Comparison of ENCODE assay signal across 21 cellular contexts in the genomic region with DNA sequence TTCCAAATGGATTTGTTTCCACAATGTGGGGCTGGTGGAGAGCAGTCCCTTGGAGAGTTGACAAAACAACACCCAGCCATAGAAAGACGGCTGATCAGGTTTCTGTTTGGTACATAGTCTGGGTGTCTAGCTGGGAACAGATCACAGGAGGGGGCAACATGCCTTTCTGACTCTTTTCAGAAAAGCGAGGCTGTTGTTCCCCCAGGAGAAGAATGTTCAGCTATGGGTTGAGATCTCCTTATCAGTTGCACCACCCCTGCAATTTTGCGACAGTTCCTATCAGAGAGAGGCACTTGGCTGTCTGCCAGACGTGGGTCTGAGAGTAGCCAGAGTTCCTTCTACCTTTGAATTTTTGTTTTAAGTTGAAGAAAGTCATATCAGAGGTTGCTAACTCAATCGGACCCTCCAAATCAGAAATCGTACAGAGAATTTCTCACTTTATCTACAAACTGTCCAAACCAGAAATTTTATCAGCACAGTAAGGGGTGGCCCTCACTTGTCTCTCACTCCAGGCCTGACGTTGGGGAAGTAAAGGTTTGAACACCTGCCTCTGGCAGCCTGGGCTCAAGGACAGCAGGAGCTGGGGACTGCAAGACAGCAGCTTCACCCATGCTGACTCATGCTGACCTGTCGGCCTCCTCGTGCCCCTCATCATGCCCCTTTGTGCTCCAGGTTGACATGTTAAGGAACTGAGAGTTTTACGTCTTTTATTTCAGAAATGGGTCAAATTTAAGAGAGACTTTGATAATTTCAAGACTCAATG. TPM values are rescaled to one million over a fixed set of nuclear protein-coding genes. Genes with fewer than 3 reads are reported as not detected.
DNase-seq lines count a peak whose midpoint lies in the region; ATAC-seq and TF ChIP-seq lines count a peak whose summit lies in the region.
"Had no signal": no experiment of that assay in that cellular context is flagged by ENCODE, and none has a peak within 500 bp of the region (broad histone marks: within the 10 kb centered on the region; RNA-seq: fewer than 3 reads in every experiment).

No MANE protein-coding gene starts in this region.

- WGBS in testis, 2 donors = 37 to 42% methylated on average over 10 of the region's 10 CpGs

- H3K27me3 ChIP-seq in colonic mucosa (no peaks in the 10 kb centered on the region), testis (no peaks in the 10 kb centered on the region), ascending aorta (no peaks in the 10 kb centered on the region)

- H3K4me1 Mint-ChIP-seq in activated CD4-positive, alpha-beta T cell treated with anti-CD3 and anti-CD28 coated beads, Interleukin-2, amount 10 ng/mL, durations not matched to agents 24 days and 14 days = no peaks in the 10 kb centered on the region
- H3K4me1 Mint-ChIP-seq: activated CD4-positive, alpha-beta memory T cell treated with anti-CD3 and anti-CD28 coated beads, Interleukin-2, amount 10 ng/mL, durations not matched to agents 7 days and 5 days; activated naive CD8-positive, alpha-beta T cell treated with anti-CD3 and anti-CD28 coated beads, Interleukin-2, amount 50 U/mL, for 24 hours had no signal

- H3K4me1 ChIP-seq in colonic mucosa (no peaks in the 10 kb centered on the region), testis (no peaks in the 10 kb centered on the region), ascending aorta (no peaks in the 10 kb centered on the region)
- H3K4me1 ChIP-seq: Caco-2, HAP-1 had no signal

- intact Hi-C loops in activated CD4-positive, alpha-beta T cell treated with anti-CD3 and anti-CD28 coated beads, Interleukin-2, amount 10 ng/mL, durations not matched to agents 24 days and 14 days (cut with micrococcal nuclease) = no loop called here
- intact Hi-C loops in colonic mucosa (cut with DNase I) = no loop called here
- intact Hi-C loops in testis (cut with DNase I; ENCODE audit: low total_unique reads) = no loop called here
- intact Hi-C loops in ascending aorta (cut with DNase I) = no loop called here

- no peak overlapping the region for H3K27ac Mint-ChIP-seq in activated CD4-positive, alpha-beta T cell treated with anti-CD3 and anti-CD28 coated beads, Interleukin-2, amount 10 ng/mL, durations not matched to agents 24 days and 14 days
- H3K27ac Mint-ChIP-seq: activated CD4-positive, alpha-beta memory T cell treated with anti-CD3 and anti-CD28 coated beads, Interleukin-2, amount 10 ng/mL, durations not matched to agents 7 days and 5 days; activated naive CD8-positive, alpha-beta T cell treated with anti-CD3 and anti-CD28 coated beads, Interleukin-2, amount 50 U/mL, for 24 hours; activated T-helper 1 cell treated with anti-CD3 and anti-CD28 coated beads, Interleukin-12 subunit alpha, Interleukin-12 subunit beta, Interleukin-2, Interleukin-4 antibody, amounts not matched to agents 30 ng/mL and 10 ng/mL and 1 ng/mL, durations not matched to agents 14 hours and 24 hours and 36 hours; effector memory CD8-positive, alpha-beta T cell had no signal

- H3K4me3 ChIP-seq in colonic mucosa (no peak overlapping the region), testis (no peak overlapping the region), ascending aorta (no peak overlapping the region)
- H3K4me3 ChIP-seq: HAP-1 had no signal

- H3K9ac ChIP-seq in colonic mucosa (ENCODE audit: low read depth in 2 of 2, low read length in 2 of 2) = no peak overlapping the region

- DNase-seq in activated CD4-positive, alpha-beta T cell treated with anti-CD3 and anti-CD28 coated beads, Interleukin-2, amount 10 ng/mL, durations not matched to agents 24 days and 14 days = peak; percentile 48
- DNase-seq in activated CD4-positive, alpha-beta T cell treated with anti-CD3 and anti-CD28 coated beads, Interleukin-2, amount 50 U/mL, for 48 hours = no peak
- peak; percentile 3 for DNase-seq in NCI-H2107 (lab: John Stamatoyannopoulos, UW)
- DNase-seq in colonic mucosa = peak; percentile 38
- DNase-seq in testis = peak; percentile 22
- no peak for DNase-seq in ascending aorta (ENCODE audit: low spot score in 2 of 2)
- DNase-seq in ACHN = no peak
- DNase-seq: activated CD4-positive, alpha-beta memory T cell treated with anti-CD3 and anti-CD28 coated beads, Interleukin-2, amount 10 ng/mL, durations not matched to agents 7 days and 5 days; activated naive CD8-positive, alpha-beta T cell treated with anti-CD3 and anti-CD28 coated beads, Interleukin-2, amount 50 U/mL, for 24 hours; Caco-2; caudate nucleus; effector memory CD8-positive, alpha-beta T cell; hypothalamus; NCI-H1048; NCI-H524 treated with DMSO at 0.1 percent for 48 hours; stimulated activated CD4-positive, alpha-beta T cell treated with anti-CD3 and anti-CD28 coated beads, Interleukin-2, amount 100 ng/mL, for 24 hours; substantia nigra had no signal

- no peak for TF ChIP-seq POLR2A in testis (IDR thresholded peaks at IDR 0.05)

- H3K9me3 Mint-ChIP-seq in activated CD4-positive, alpha-beta T cell treated with anti-CD3 and anti-CD28 coated beads, Interleukin-2, amount 10 ng/mL, durations not matched to agents 24 days and 14 days = no peaks in the 10 kb centered on the region
- H3K9me3 Mint-ChIP-seq: activated CD4-positive, alpha-beta memory T cell treated with anti-CD3 and anti-CD28 coated beads, Interleukin-2, amount 10 ng/mL, durations not matched to agents 7 days and 5 days; activated naive CD8-positive, alpha-beta T cell treated with anti-CD3 and anti-CD28 coated beads, Interleukin-2, amount 50 U/mL, for 24 hours; activated T-helper 1 cell treated with anti-CD3 and anti-CD28 coated beads, Interleukin-12 subunit alpha, Interleukin-12 subunit beta, Interleukin-2, Interleukin-4 antibody, amounts not matched to agents 30 ng/mL and 10 ng/mL and 1 ng/mL, durations not matched to agents 14 hours and 24 hours and 36 hours; effector memory CD8-positive, alpha-beta T cell had no signal

- no peaks in the 10 kb centered on the region for H3K9me3 ChIP-seq in colonic mucosa
- H3K9me3 ChIP-seq in testis = no peaks in the 10 kb centered on the region
- no peaks in the 10 kb centered on the region for H3K9me3 ChIP-seq in ascending aorta
- H3K9me3 ChIP-seq: Caco-2, HAP-1 had no signal

- H3K4me3 Mint-ChIP-seq in activated CD4-positive, alpha-beta T cell treated with anti-CD3 and anti-CD28 coated beads, Interleukin-2, amount 10 ng/mL, durations not matched to agents 24 days and 14 days = no peak overlapping the region
- H3K4me3 Mint-ChIP-seq: activated CD4-positive, alpha-beta memory T cell treated with anti-CD3 and anti-CD28 coated beads, Interleukin-2, amount 10 ng/mL, durations not matched to agents 7 days and 5 days; activated naive CD8-positive, alpha-beta T cell treated with anti-CD3 and anti-CD28 coated beads, Interleukin-2, amount 50 U/mL, for 24 hours; activated T-helper 1 cell treated with anti-CD3 and anti-CD28 coated beads, Interleukin-12 subunit alpha, Interleukin-12 subunit beta, Interleukin-2, Interleukin-4 antibody, amounts not matched to agents 30 ng/mL and 10 ng/mL and 1 ng/mL, durations not matched to agents 14 hours and 24 hours and 36 hours; effector memory CD8-positive, alpha-beta T cell had no signal

- H3K36me3 Mint-ChIP-seq in activated CD4-positive, alpha-beta T cell treated with anti-CD3 and anti-CD28 coated beads, Interleukin-2, amount 10 ng/mL, durations not matched to agents 24 days and 14 days (ENCODE audit: low read depth) = no peaks in the 10 kb centered on the region

- ATAC-seq in HG02840 (IDR thresholded peaks at IDR 0.05; ENCODE audit: low FRiP score, unreplicated experiment) = no peak
- ATAC-seq: activated naive CD8-positive, alpha-beta T cell treated with anti-CD3 and anti-CD28 coated beads, Interleukin-2, amount 50 U/mL, for 24 hours; effector memory CD8-positive, alpha-beta T cell; sciatic nerve had no signal

- TF ChIP-seq CTCF in colonic mucosa (IDR thresholded peaks at IDR 0.05) (no peak), testis (IDR thresholded peaks at IDR 0.05) (no peak), ascending aorta (IDR thresholded peaks at IDR 0.05) (no peak)

- H3K27ac ChIP-seq in colonic mucosa = no peak overlapping the region
- no peak overlapping the region for H3K27ac ChIP-seq in testis
- H3K27ac ChIP-seq in ascending aorta = no peak overlapping the region

- H3K36me3 ChIP-seq in colonic mucosa = no peaks in the 10 kb centered on the region
- no peaks in the 10 kb centered on the region for H3K36me3 ChIP-seq in testis (ENCODE audit: low read depth, missing control alignments)
- H3K36me3 ChIP-seq in ascending aorta = no peaks in the 10 kb centered on the region
- H3K36me3 ChIP-seq: HAP-1 had no signal

- in situ Hi-C loops in ACHN (cut with HindIII; ENCODE audit: low pct_ligation_motif_present, low pct_unique_long_range_greater_than_20kb, low sequenced_read_pairs) = no loop called here

- H3K27me3 Mint-ChIP-seq in activated CD4-positive, alpha-beta T cell treated with anti-CD3 and anti-CD28 coated beads, Interleukin-2, amount 10 ng/mL, durations not matched to agents 24 days and 14 days = peaks cover 53% of the 10 kb centered on the region

RNA-seq across cellular contexts. Expression of a gene that starts 42.2 kb away (rescaled TPM):
- total RNA-seq in activated CD4-positive, alpha-beta T cell treated with anti-CD3 and anti-CD28 coated beads, Interleukin-2, amount 10 ng/mL, durations not matched to agents 24 days and 14 days = not detected in 2 replicates
- under 1 TPM in 1 of 2 donors, not detected in 1; 0.25 TPM for total RNA-seq in colonic mucosa
- under 1 TPM; 0.56 to 0.63 TPM for total RNA-seq in testis
- polyA plus RNA-seq in testis (ENCODE audit: insufficient read depth, low read depth, low replicate concordance) = 0.59 TPM
- not detected for total RNA-seq in ascending aorta
- total RNA-seq: activated CD4-positive, alpha-beta memory T cell treated with anti-CD3 and anti-CD28 coated beads, Interleukin-2, amount 10 ng/mL, durations not matched to agents 7 days and 5 days; activated T-helper 1 cell treated with anti-CD3 and anti-CD28 coated beads, Interleukin-12 subunit alpha, Interleukin-12 subunit beta, Interleukin-2, Interleukin-4 antibody, amounts not matched to agents 30 ng/mL and 10 ng/mL and 1 ng/mL, durations not matched to agents 14 hours and 24 hours and 36 hours; Caco-2 had no signal

Comparison
In these comparisons a context has a peak if more than half of its experiments do, and no peak if none do; other contexts are left out.
1. DNase-seq: peak in activated CD4-positive, alpha-beta T cell treated with anti-CD3 and anti-CD28 coated beads, Interleukin-2, amount 10 ng/mL, durations not matched to agents 24 days and 14 days (single experiment), NCI-H2107 (single experiment), colonic mucosa (single experiment) and testis (single experiment); none in activated CD4-positive, alpha-beta T cell treated with anti-CD3 and anti-CD28 coated beads, Interleukin-2, amount 50 U/mL, for 48 hours (0 of 2), ascending aorta (0 of 2) and ACHN (single experiment).